11 cellular contexts compared by ENCODE assay signal in the genomic region with DNA sequence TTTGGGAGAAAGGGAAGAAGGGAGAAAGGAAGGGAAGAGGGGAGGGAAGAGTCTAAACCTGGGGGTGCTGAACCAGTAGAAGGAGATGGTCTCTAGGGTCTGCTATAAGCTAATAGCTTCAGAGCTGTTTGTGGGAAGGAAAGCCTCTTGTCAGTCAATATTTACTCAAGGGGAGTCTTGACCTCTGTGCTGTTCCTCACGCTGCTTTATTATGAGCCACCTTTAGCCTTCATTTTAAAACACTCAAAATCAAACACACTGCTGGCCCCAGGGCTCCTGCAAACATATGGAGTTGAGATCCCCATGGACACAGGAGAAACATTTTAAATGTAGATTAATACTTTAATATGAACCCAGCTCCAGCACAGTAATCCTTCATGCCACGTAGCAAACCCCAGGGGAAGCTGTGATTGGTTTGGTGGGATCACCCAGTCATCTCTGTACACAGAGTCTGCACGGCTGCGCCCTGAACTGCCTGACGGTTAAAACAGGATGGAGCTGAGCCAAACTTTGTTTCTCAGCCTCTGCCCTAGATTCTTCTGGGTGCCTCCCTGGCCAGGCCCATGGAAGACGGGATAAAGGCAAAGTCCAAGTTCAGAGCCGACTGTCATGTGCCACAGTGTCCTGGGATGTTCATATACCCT. TPM values are rescaled to one million over a fixed set of nuclear protein-coding genes. Genes with fewer than 3 reads are reported as not detected.
DNase-seq lines count a peak whose midpoint lies in the region; ATAC-seq lines count a peak whose summit lies in the region.
"Had no signal": no experiment of that assay in that cellular context is flagged by ENCODE, and none has a peak within 500 bp of the region (broad histone marks: within the 10 kb centered on the region; RNA-seq: fewer than 3 reads in every experiment).

No MANE protein-coding gene starts in this region.

- peak; percentile 35 for DNase-seq in activated CD4-positive, alpha-beta T cell treated with anti-CD3 and anti-CD28 coated beads for 48 hours
- no peak for DNase-seq in activated CD4-positive, alpha-beta T cell treated with anti-CD3 and anti-CD28 coated beads for 4 hours
- DNase-seq in NCI-H2227 treated with DMSO at 0.1 percent for 48 hours (lab: John Stamatoyannopoulos, UW), result peak; percentile 67
- DNase-seq in stimulated activated CD8-positive, alpha-beta memory T cell treated with anti-CD3 and anti-CD28 coated beads, Interleukin-4, amount 100 ng/mL, for 48 hours, result peak; percentile 26
- DNase-seq in stimulated activated CD4-positive, alpha-beta T cell treated with anti-CD3 and anti-CD28 coated beads, Interleukin-4, amount 100 ng/mL, for 1 hour, result no peak
- DNase-seq in T1000 (lab: John Stamatoyannopoulos, UW), result no peak
- DNase-seq: foreskin melanocyte, naive B cell had no signal

- ATAC-seq in esophagus mucosa (peak; percentile 23), HG02840 (IDR thresholded peaks at IDR 0.05; ENCODE audit: low FRiP score, unreplicated experiment) (no peak)

RNA-seq across cellular contexts. Expression of a gene that starts 40.2 kb away (rescaled TPM):
- total RNA-seq in esophagus mucosa, result not detected
- total RNA-seq: vagina had no signal

Comparison
In these comparisons a context has a peak if more than half of its experiments do, and no peak if none do; other contexts are left out.
1. DNase-seq: peak in activated CD4-positive, alpha-beta T cell treated with anti-CD3 and anti-CD28 coated beads for 48 hours (single experiment), NCI-H2227 treated with DMSO at 0.1 percent for 48 hours (single experiment) and stimulated activated CD8-positive, alpha-beta memory T cell treated with anti-CD3 and anti-CD28 coated beads, Interleukin-4, amount 100 ng/mL, for 48 hours (single experiment); none in activated CD4-positive, alpha-beta T cell treated with anti-CD3 and anti-CD28 coated beads for 4 hours (0 of 2), stimulated activated CD4-positive, alpha-beta T cell treated with anti-CD3 and anti-CD28 coated beads, Interleukin-4, amount 100 ng/mL, for 1 hour (single experiment) and T1000 (single experiment).